Comparison of ENCODE assay signal across 16 cellular contexts in genomic region chr1:80607064-80607463, GRCh38.
"Had no signal": no experiment of that assay in that cellular context is flagged by ENCODE, and none has a peak within 500 bp of the region (broad histone marks: within the 10 kb centered on the region; RNA-seq: fewer than 3 reads in every experiment).

No MANE protein-coding gene starts in this region.

- H3K4me1 Mint-ChIP-seq: naive thymus-derived CD4-positive, alpha-beta T cell; nephron progenitor cell had no signal

- H3K4me3 Mint-ChIP-seq: naive thymus-derived CD4-positive, alpha-beta T cell; nephron progenitor cell; stimulated activated naive B cell treated with anti-CD40 and anti-IgM and Interleukin-4, amounts not matched to agents 10 μg/mL and 1 μg/mL and 100 μg/mL, for 72 hours had no signal

- H3K27ac Mint-ChIP-seq: naive thymus-derived CD4-positive, alpha-beta T cell; nephron progenitor cell; stimulated activated naive B cell treated with anti-CD40 and anti-IgM and Interleukin-4, amounts not matched to agents 10 μg/mL and 1 μg/mL and 100 μg/mL, for 72 hours had no signal

- H3K36me3 Mint-ChIP-seq: naive thymus-derived CD4-positive, alpha-beta T cell; stimulated activated naive B cell treated with anti-CD40 and anti-IgM and Interleukin-4, amounts not matched to agents 10 μg/mL and 1 μg/mL and 100 μg/mL, for 72 hours had no signal

- ATAC-seq: heart left ventricle; left colon; naive thymus-derived CD4-positive, alpha-beta T cell; psoas muscle; sciatic nerve had no signal

- H3K27me3 Mint-ChIP-seq: naive thymus-derived CD4-positive, alpha-beta T cell; stimulated activated naive B cell treated with anti-CD40 and anti-IgM and Interleukin-4, amounts not matched to agents 10 μg/mL and 1 μg/mL and 100 μg/mL, for 72 hours had no signal

- DNase-seq: effector CD4-positive, alpha-beta T cell; foreskin melanocyte; heart left ventricle; hippocampal formation; left colon; mesendoderm; naive thymus-derived CD4-positive, alpha-beta T cell; nephron progenitor cell; psoas muscle; spleen; stimulated activated CD4-positive, alpha-beta T cell treated with anti-CD3 and anti-CD28 coated beads, Interleukin-15, amount 100 ng/mL, for 24 hours; stimulated activated CD4-positive, alpha-beta T cell treated with anti-CD3 and anti-CD28 coated beads, Interleukin-1b, Interleukin-23, amount 100 ng/mL, for 48 hours; stimulated activated CD4-positive, alpha-beta T cell treated with anti-CD3 and anti-CD28 coated beads, Interleukin-4, amount 100 ng/mL, for 24 hours; stimulated activated naive B cell treated with anti-CD40 and anti-IgM and Interleukin-4, amounts not matched to agents 10 μg/mL and 1 μg/mL and 100 μg/mL, for 72 hours; trophoblast cell had no signal
